8 cellular contexts compared by ENCODE assay signal in the genomic region with DNA sequence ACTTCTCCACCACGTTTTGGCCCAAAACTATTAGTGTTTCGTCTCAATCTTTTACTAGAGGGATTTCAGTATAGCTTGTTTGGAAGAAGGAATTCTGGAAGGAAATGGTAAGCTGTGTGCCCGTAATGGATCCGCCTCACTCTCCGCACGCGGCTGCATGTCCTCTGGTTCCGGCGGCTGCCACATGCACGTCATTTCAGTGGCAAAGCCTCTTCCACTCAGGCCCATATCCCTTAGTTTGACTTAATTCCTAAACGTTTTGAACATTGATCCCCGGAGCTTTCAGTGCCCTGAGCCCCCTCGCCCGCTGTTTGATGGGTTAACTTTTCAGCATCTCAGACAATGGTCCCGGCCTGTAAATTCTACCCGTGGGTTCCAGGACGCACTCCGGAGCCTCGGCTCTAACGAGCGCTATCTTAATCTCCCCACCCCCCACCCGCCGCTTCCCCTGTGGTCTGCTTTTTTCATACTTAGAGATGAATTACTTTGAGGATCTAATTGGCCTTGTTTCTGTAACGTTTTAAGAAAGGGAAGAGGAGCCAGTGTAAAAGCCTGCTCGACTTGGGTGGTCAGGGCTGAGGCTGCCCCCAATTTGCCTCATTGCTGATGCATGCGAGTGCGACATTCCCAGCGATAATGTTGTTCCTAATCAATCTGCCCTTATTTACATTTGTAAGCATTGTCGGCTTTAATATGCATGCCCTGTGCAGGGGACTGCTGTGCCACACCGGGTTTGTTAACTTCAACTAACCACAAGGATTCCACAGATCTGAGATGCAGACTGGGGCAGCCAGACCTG. TPM values are rescaled to one million over a fixed set of nuclear protein-coding genes. Genes with fewer than 3 reads are reported as not detected.
DNase-seq lines count a peak whose midpoint lies in the region; ATAC-seq and TF ChIP-seq lines count a peak whose summit lies in the region.

No MANE protein-coding gene starts in this region.

- no peaks in the 10 kb centered on the region for H3K27me3 ChIP-seq in SU-DHL-6 (ENCODE audit: low read length)
- peaks cover 0 to 22% (median 21%) of the 10 kb centered on the region in 3 donors for H3K27me3 ChIP-seq in gastrocnemius medialis
- no peaks in the 10 kb centered on the region for H3K27me3 ChIP-seq in aorta (ENCODE audit: control insufficient read depth in 1 of 2, insufficient read depth in 2 of 2, low read length in 1 of 2)

- in situ Hi-C loops in gastrocnemius medialis (cut with MboI; ENCODE audit: low sequenced_read_pairs in 4 of 4): loop anchor here (25.0 kb wide), 3 partner anchors 200 to 375 kb away; a partner anchor contains a TSS

- H3K4me1 ChIP-seq in gastrocnemius medialis (peaks cover 10 to 13% of the 10 kb centered on the region in 2 donors), aorta (ENCODE audit: control insufficient read depth in 1 of 2, insufficient read depth in 2 of 2, low read length in 2 of 2) (no peaks in the 10 kb centered on the region)

- no peaks in the 10 kb centered on the region for H3K9me2 ChIP-seq in SU-DHL-6 (replicated peaks; ENCODE audit: insufficient read depth, low read length)

- peak; percentile 33 for DNase-seq in activated CD4-positive, alpha-beta T cell treated with anti-CD3 and anti-CD28 coated beads for 36 hours
- no peak for DNase-seq in activated CD4-positive, alpha-beta T cell treated with anti-CD3 and anti-CD28 coated beads for 1 hour
- peak; percentile 39 for DNase-seq in fibroblast of pulmonary artery (ENCODE audit: low read depth)
- no peak for DNase-seq in gastrocnemius medialis
- DNase-seq in cerebellum (ENCODE audit: low spot score): no peak
- DNase-seq in aorta: no peak
- no peak for DNase-seq in NK-92 (lab: John Stamatoyannopoulos, UW; ENCODE audit: unreplicated experiment)

- no peak overlapping the region for H2AFZ ChIP-seq in SU-DHL-6 (ENCODE audit: low read depth, low read length, severe bottlenecking)

- peaks cover 31% of the 10 kb centered on the region for H3K27me3 Mint-ChIP-seq in activated CD4-positive, alpha-beta T cell treated with anti-CD3 and anti-CD28 coated beads for 36 hours

- H3K79me2 ChIP-seq in SU-DHL-6 (ENCODE audit: insufficient read depth, low read length): peaks cover 12% of the 10 kb centered on the region; the same call in 1 of the 2 replicates

- no peaks in the 10 kb centered on the region for H3K36me3 ChIP-seq in SU-DHL-6 (ENCODE audit: low read length)
- no peaks in the 10 kb centered on the region for H3K36me3 ChIP-seq in gastrocnemius medialis
- H3K36me3 ChIP-seq in aorta (ENCODE audit: control insufficient read depth in 1 of 2, insufficient read depth in 2 of 2, low read length in 1 of 2): no peaks in the 10 kb centered on the region

- H3F3A ChIP-seq in SU-DHL-6 (ENCODE audit: insufficient read depth): peaks cover 49% of the 10 kb centered on the region

- H3K27ac ChIP-seq in SU-DHL-6 (ENCODE audit: low read depth, low read length) (peak overlapping the region; percentile 97; the same call in 1 of the 2 replicates), gastrocnemius medialis (peak overlapping the region in 3 of 4 donors; percentile 84 to 96 (median 94)), aorta (ENCODE audit: low read depth in 1 of 2, low read length in 2 of 2) (no peak overlapping the region)

- no peaks in the 10 kb centered on the region for H3K9me3 ChIP-seq in SU-DHL-6 (ENCODE audit: insufficient read depth, low read length)
- H3K9me3 ChIP-seq in gastrocnemius medialis: no peaks in the 10 kb centered on the region
- H3K9me3 ChIP-seq in aorta (ENCODE audit: control insufficient read depth, low read length): no peaks in the 10 kb centered on the region

- peak overlapping the region; percentile 82 for H3K4me3 Mint-ChIP-seq in activated CD4-positive, alpha-beta T cell treated with anti-CD3 and anti-CD28 coated beads for 36 hours

- no peaks in the 10 kb centered on the region for H4K20me1 ChIP-seq in SU-DHL-6 (ENCODE audit: low read depth, low read length)

- TF ChIP-seq CTCF in SU-DHL-6 (IDR thresholded peaks at IDR 0.05; ENCODE audit: insufficient read depth, low read length, poor library complexity, severe bottlenecking) (no peak), fibroblast of pulmonary artery (IDR thresholded peaks at IDR 0.05; ENCODE audit: low read length, missing control alignments) (no peak), gastrocnemius medialis (IDR thresholded peaks at IDR 0.05 in 4 of 5, conservative IDR thresholded peaks at IDR 0.05 in 1 of 5) (no peak)

- peaks cover 12% of the 10 kb centered on the region for H3K36me3 Mint-ChIP-seq in activated CD4-positive, alpha-beta T cell treated with anti-CD3 and anti-CD28 coated beads for 36 hours (ENCODE audit: low read depth)

- intact Hi-C loops in activated CD4-positive, alpha-beta T cell treated with anti-CD3 and anti-CD28 coated beads for 36 hours (cut with DNase I, micrococcal nuclease): loop anchor here (2.0 to 10.0 kb wide), 7 partner anchors 17 to 1343 kb away; a partner anchor contains a TSS
- intact Hi-C loops in gastrocnemius medialis (cut with DNase I; ENCODE audit: low total_unique reads) (loop anchor here (1.0 to 10.0 kb wide), 3 partner anchors 195 to 903 kb away; a partner anchor contains a TSS), aorta (cut with DNase I) (loop anchor here (10.0 kb wide), 3 partner anchors 113 to 363 kb away; a partner anchor contains a TSS)

- ATAC-seq in activated CD4-positive, alpha-beta T cell treated with anti-CD3 and anti-CD28 coated beads for 36 hours: no peak
- ATAC-seq in gastrocnemius medialis: no peak
- ATAC-seq in aorta (ENCODE audit: low FRiP score): no peak

- no peaks in the 10 kb centered on the region for H3K9me3 Mint-ChIP-seq in activated CD4-positive, alpha-beta T cell treated with anti-CD3 and anti-CD28 coated beads for 36 hours (ENCODE audit: low read depth)

- H3K4me3 ChIP-seq in SU-DHL-6 (ENCODE audit: insufficient read depth, low read length, poor library complexity, severe bottlenecking) (peak overlapping the region; percentile 98), fibroblast of pulmonary artery (replicated peaks; ENCODE audit: low read depth, low read length) (peak overlapping the region; percentile 85), gastrocnemius medialis (peak overlapping the region; percentile 63 to 95 (median 78)), aorta (ENCODE audit: low read length in 2 of 2) (peak overlapping the region in 1 of 2 donors; percentile 74)

- no peak for TF ChIP-seq POLR2A in gastrocnemius medialis (IDR thresholded peaks at IDR 0.05)

- CTCF ChIA-PET in activated CD4-positive, alpha-beta T cell treated with anti-CD3 and anti-CD28 coated beads for 36 hours (lab: Charles Lee): interaction anchor here (0.6 to 1.1 kb wide), 5 partner anchors 19 to 904 kb away, joined by 3 to 5 read pairs (median 3); no protein-coding TSS in a partner anchor

- H3K4me1 Mint-ChIP-seq in activated CD4-positive, alpha-beta T cell treated with anti-CD3 and anti-CD28 coated beads for 36 hours: peaks cover 42% of the 10 kb centered on the region

- POLR2A ChIA-PET in activated CD4-positive, alpha-beta T cell treated with anti-CD3 and anti-CD28 coated beads for 36 hours (lab: Charles Lee): no interaction called here

- peak overlapping the region; percentile 91 for H3K9ac ChIP-seq in SU-DHL-6 (ENCODE audit: low read length)

- peak overlapping the region; percentile 84 for H3K27ac Mint-ChIP-seq in activated CD4-positive, alpha-beta T cell treated with anti-CD3 and anti-CD28 coated beads for 36 hours

- 51 to 52% methylated on average over 30 of the region's 30 CpGs for WGBS in aorta, 2 donors

- peak overlapping the region; percentile 99 for H3K4me2 ChIP-seq in SU-DHL-6 (ENCODE audit: low read depth, low read length, poor library complexity, severe bottlenecking)

RNA-seq across cellular contexts. Expression of a gene that starts 4.6 kb away (rescaled TPM):
- total RNA-seq in activated CD4-positive, alpha-beta T cell treated with anti-CD3 and anti-CD28 coated beads for 36 hours: 1 to 10 TPM; 4.4 to 5.6 TPM
- total RNA-seq in gastrocnemius medialis: 1 to 10 TPM; 4.2 to 6.9 (median 5.2) TPM
- 60.2 TPM for total RNA-seq in cerebellum
- 10 to 100 TPM in 1 of 2 donors, 1 to 10 TPM in 1; 9.0 to 36.0 TPM for total RNA-seq in aorta
- polyA plus RNA-seq in aorta: 10 to 100 TPM in 1 of 2 donors, 1 to 10 TPM in 1; 5.1 to 11.0 TPM

Comparison
In these comparisons a context has a peak if more than half of its experiments do, and no peak if none do; other contexts are left out.
1. DNase-seq: peak in activated CD4-positive, alpha-beta T cell treated with anti-CD3 and anti-CD28 coated beads for 36 hours (single experiment) and fibroblast of pulmonary artery (single experiment); none in activated CD4-positive, alpha-beta T cell treated with anti-CD3 and anti-CD28 coated beads for 1 hour (single experiment), gastrocnemius medialis (0 of 2), cerebellum (single experiment), aorta (0 of 2) and NK-92 (single experiment).
2. H3K27ac ChIP-seq: peak in SU-DHL-6 (single experiment) and gastrocnemius medialis (3 of 4); none in aorta (0 of 2).